Comparison of ENCODE assay signal across 8 cellular contexts in genomic region chr5:181248277-181248676, GRCh38. TPM values are rescaled to one million over a fixed set of nuclear protein-coding genes. Genes with fewer than 3 reads are reported as not detected.
A peak's percentile ranks its signal among the peaks of the same experiment; 100 is the strongest.
DNase-seq lines count a peak whose midpoint lies in the region; ATAC-seq, FAIRE-seq and TF ChIP-seq lines count a peak whose summit lies in the region.

No MANE protein-coding gene starts in this region.

- peak overlapping the region; percentile 53 for H3K4me3 ChIP-seq in CD4-positive, CD25-positive, alpha-beta regulatory T cell (ENCODE audit: low read depth, low read length)
- peak overlapping the region; percentile 95 for H3K4me3 ChIP-seq in PC-9
- peak overlapping the region in 1 of 3 experiments; percentile 40 for H3K4me3 ChIP-seq in endothelial cell of umbilical vein (replicated peaks in 1 of 3; ENCODE audit: insufficient read depth in 1 of 3, low read depth in 1 of 3, low read length in 3 of 3)
- peak overlapping the region; percentile 84 for H3K4me3 ChIP-seq in osteoblast (ENCODE audit: insufficient read depth, low read length)

- BruUV-seq in PC-9 (replicated peaks; lab: Mats Ljungman, UMichigan) (no TSS peak), endothelial cell of umbilical vein (replicated peaks; lab: Mats Ljungman, UMichigan) (no TSS peak)

- peak overlapping the region; percentile 22 for H3K9ac ChIP-seq in endothelial cell of umbilical vein (replicated peaks; ENCODE audit: extremely low read depth, insufficient read depth, low read length)

- H3K4me1 Mint-ChIP-seq in CD4-positive, CD25-positive, alpha-beta regulatory T cell, result peaks cover 16 to 78% (median 50%) of the 10 kb centered on the region in 4 donors

- FAIRE-seq in endothelial cell of umbilical vein (lab: Jason Lieb, UNC), result no peak

- H3K4me2 ChIP-seq in PC-9, result peak overlapping the region; percentile 100
- peak overlapping the region; percentile 32 for H3K4me2 ChIP-seq in endothelial cell of umbilical vein (ENCODE audit: insufficient read depth, low read length)
- H3K4me2 ChIP-seq in osteoblast (ENCODE audit: insufficient read depth, low read length), result peak overlapping the region; percentile 80

- no peak overlapping the region for H2AFZ ChIP-seq in PC-9
- no peak overlapping the region for H2AFZ ChIP-seq in endothelial cell of umbilical vein (ENCODE audit: low read depth, low read length)
- H2AFZ ChIP-seq in osteoblast (ENCODE audit: low read length), result no peak overlapping the region

- intact Hi-C loops in PC-9 (cut with micrococcal nuclease; ENCODE audit: unreplicated experiment), result no loop called here
- intact Hi-C loops in endothelial cell of umbilical vein (cut with micrococcal nuclease), result no loop called here

- peaks cover 70% of the 10 kb centered on the region for H3K4me1 ChIP-seq in CD4-positive, CD25-positive, alpha-beta regulatory T cell (ENCODE audit: control insufficient read depth, insufficient read depth, low read length, poor library complexity, severe bottlenecking)
- peaks cover 48% of the 10 kb centered on the region for H3K4me1 ChIP-seq in PC-9 (replicated peaks; ENCODE audit: insufficient read depth)
- peaks cover 29% of the 10 kb centered on the region for H3K4me1 ChIP-seq in endothelial cell of umbilical vein (ENCODE audit: control insufficient read depth, extremely low read depth, insufficient read depth, low read length)
- H3K4me1 ChIP-seq in osteoblast (ENCODE audit: insufficient read depth, low read length), result peaks cover 38% of the 10 kb centered on the region

- dilution Hi-C loops in endothelial cell of umbilical vein (cut with MboI; ENCODE audit: extremely low pct_ligation_motif_present, low sequenced_read_pairs), result no loop called here

- no peaks in the 10 kb centered on the region for H3K9me3 ChIP-seq in CD4-positive, CD25-positive, alpha-beta regulatory T cell (ENCODE audit: control insufficient read depth in 2 of 2, low read length in 2 of 2)
- H3K9me3 ChIP-seq in PC-9 (ENCODE audit: insufficient read depth, low read depth), result no peaks in the 10 kb centered on the region
- no peaks in the 10 kb centered on the region for H3K9me3 ChIP-seq in endothelial cell of umbilical vein (replicated peaks; ENCODE audit: control insufficient read depth, insufficient read depth, low read length)
- no peaks in the 10 kb centered on the region for H3K9me3 ChIP-seq in osteoblast (ENCODE audit: low read depth, low read length)

- POLR2A ChIA-PET in PC-9 (lab: Charles Lee; ENCODE audit: unreplicated experiment) (no interaction called here), endothelial cell of umbilical vein (lab: Charles Lee) (no interaction called here)

- peak overlapping the region; percentile 93 to 99 (median 96) for H3K4me3 Mint-ChIP-seq in CD4-positive, CD25-positive, alpha-beta regulatory T cell

- peaks cover 6% of the 10 kb centered on the region for H3K36me3 ChIP-seq in CD4-positive, CD25-positive, alpha-beta regulatory T cell (ENCODE audit: control insufficient read depth, insufficient read depth, low read length)
- H3K36me3 ChIP-seq in PC-9 (ENCODE audit: low read depth) (peaks cover 23% of the 10 kb centered on the region), endothelial cell of umbilical vein (ENCODE audit: control insufficient read depth in 2 of 2, extremely low read depth in 1 of 2, insufficient read depth in 2 of 2, low read length in 2 of 2) (no peaks in the 10 kb centered on the region), osteoblast (ENCODE audit: insufficient read depth, low read length) (peaks cover 12% of the 10 kb centered on the region)

- peak overlapping the region; percentile 71 to 97 (median 92) for H3K27ac Mint-ChIP-seq in CD4-positive, CD25-positive, alpha-beta regulatory T cell

- no peak for ATAC-seq in CD4-positive, CD25-positive, alpha-beta regulatory T cell (ENCODE audit: low read depth in 2 of 2)
- no peak for ATAC-seq in HG03045 (IDR thresholded peaks at IDR 0.05; ENCODE audit: unreplicated experiment)
- no peak for ATAC-seq in HG02678 (IDR thresholded peaks at IDR 0.05; ENCODE audit: unreplicated experiment)

- H3K9me1 ChIP-seq in endothelial cell of umbilical vein (replicated peaks; ENCODE audit: control insufficient read depth, extremely low read depth, insufficient read depth, low read length), result no peaks in the 10 kb centered on the region

- peaks cover 52% of the 10 kb centered on the region for H4K20me1 ChIP-seq in PC-9 (ENCODE audit: insufficient read depth)
- H4K20me1 ChIP-seq in endothelial cell of umbilical vein (replicated peaks; ENCODE audit: control insufficient read depth, extremely low read depth, insufficient read depth, low read length), result no peaks in the 10 kb centered on the region
- peaks cover 36% of the 10 kb centered on the region for H4K20me1 ChIP-seq in osteoblast (ENCODE audit: insufficient read depth, low read length)

- no peak for TF ChIP-seq POLR2A in endothelial cell of umbilical vein (IDR thresholded peaks at IDR 0.05; ENCODE audit: low read depth, low read length)

- H3K36me3 Mint-ChIP-seq in CD4-positive, CD25-positive, alpha-beta regulatory T cell, result peaks cover 4% of the 10 kb centered on the region

- H3K27me3 Mint-ChIP-seq in CD4-positive, CD25-positive, alpha-beta regulatory T cell, result no peaks in the 10 kb centered on the region

- H3K27ac ChIP-seq in CD4-positive, CD25-positive, alpha-beta regulatory T cell (ENCODE audit: insufficient read depth, low read length, poor library complexity, severe bottlenecking), result peak overlapping the region; percentile 91
- H3K27ac ChIP-seq in PC-9 (0 out of 2 replicates have a peak overlapping the region, but pooled peaks have one; percentile 46), endothelial cell of umbilical vein (ENCODE audit: insufficient read depth, low read depth, low read length) (no peak overlapping the region), osteoblast (ENCODE audit: low read depth, low read length) (peak overlapping the region; percentile 95)

- TF ChIP-seq CTCF in PC-9 (conservative IDR thresholded peaks at IDR 0.05) (no peak), endothelial cell of umbilical vein (IDR thresholded peaks at IDR 0.05; ENCODE audit: extremely low read depth in 1 of 2, insufficient read depth in 1 of 2, low read depth in 1 of 2, low read length in 2 of 2) (no peak), osteoblast (IDR thresholded peaks at IDR 0.05; ENCODE audit: extremely low read depth, low read depth, low read length) (no peak)

- H3K79me2 ChIP-seq in PC-9 (ENCODE audit: low read depth), result peaks cover 86% of the 10 kb centered on the region
- peaks cover 68% of the 10 kb centered on the region for H3K79me2 ChIP-seq in endothelial cell of umbilical vein (ENCODE audit: control insufficient read depth, insufficient read depth, low read length)
- peaks cover 84% of the 10 kb centered on the region for H3K79me2 ChIP-seq in osteoblast (ENCODE audit: insufficient read depth, low read length)

- H3F3A ChIP-seq in PC-9 (ENCODE audit: insufficient read depth, low read depth), result peaks cover 31% of the 10 kb centered on the region

- no peaks in the 10 kb centered on the region for H3K9me3 Mint-ChIP-seq in CD4-positive, CD25-positive, alpha-beta regulatory T cell

- no peaks in the 10 kb centered on the region for H3K9me2 ChIP-seq in PC-9 (ENCODE audit: insufficient read depth)

- CTCF ChIA-PET in PC-9 (lab: Charles Lee) (no interaction called here), endothelial cell of umbilical vein (lab: Charles Lee) (no interaction called here)

- DNase-seq in CD4-positive, CD25-positive, alpha-beta regulatory T cell, result no peak
- DNase-seq in PC-9 (no peak), endothelial cell of umbilical vein (ENCODE audit: low read depth, low spot score) (no peak), osteoblast (ENCODE audit: insufficient read length, low spot score, missing footprints) (no peak)
- DNase-seq in stimulated activated CD4-positive, alpha-beta T cell treated with anti-CD3 and anti-CD28 coated beads, Interleukin-4, amount 100 ng/mL, for 24 hours, result no peak
- no peak for DNase-seq in stimulated activated CD4-positive, alpha-beta T cell treated with anti-CD3 and anti-CD28 coated beads, Interleukin-1b, Interleukin-23, amount 100 ng/mL, for 48 hours

- no peaks in the 10 kb centered on the region for H3K27me3 ChIP-seq in CD4-positive, CD25-positive, alpha-beta regulatory T cell (ENCODE audit: control insufficient read depth, insufficient read depth, low read length)
- H3K27me3 ChIP-seq in PC-9 (ENCODE audit: insufficient read depth, low read depth), result no peaks in the 10 kb centered on the region
- no peaks in the 10 kb centered on the region for H3K27me3 ChIP-seq in endothelial cell of umbilical vein (ENCODE audit: control insufficient read depth in 2 of 2, insufficient read depth in 2 of 2, low read length in 2 of 2)
- no peaks in the 10 kb centered on the region for H3K27me3 ChIP-seq in osteoblast (ENCODE audit: insufficient read depth, low read length)

RNA-seq across cellular contexts. Expression of gene RACK1, which starts 4.6 kb away (rescaled TPM):
- 1,838 TPM for total RNA-seq in CD4-positive, CD25-positive, alpha-beta regulatory T cell
- 1,000 to 10,000 TPM; 2,227 to 2,760 (median 2,470) TPM for polyA plus RNA-seq in CD4-positive, CD25-positive, alpha-beta regulatory T cell
- 2,373 and 2,766 TPM in 2 replicates for total RNA-seq in PC-9 (2021)
- total RNA-seq in endothelial cell of umbilical vein, result 1,910 and 2,029 TPM in 2 replicates
- 5,629 and 5,870 TPM in 2 replicates for polyA plus RNA-seq in endothelial cell of umbilical vein
- polyA plus RNA-seq in endothelial cell of umbilical vein (2011; cell fraction: cytosol; rRNA removed), result 4,930 and 4,995 TPM in 2 replicates
- polyA plus RNA-seq in endothelial cell of umbilical vein (2011; cell fraction: nucleus; rRNA removed), result 1,740 and 2,124 TPM in 2 replicates
- polyA plus RNA-seq in endothelial cell of umbilical vein (2012), result 2,716 and 3,479 TPM in 2 replicates
- polyA minus RNA-seq in endothelial cell of umbilical vein, result 6,064 and 6,714 TPM in 2 replicates
- polyA minus RNA-seq in endothelial cell of umbilical vein (2011; cell fraction: cytosol; rRNA and poly(A)+ RNA removed), result 3,380 TPM
- 806 and 884 TPM in 2 replicates for polyA minus RNA-seq in endothelial cell of umbilical vein (2011; cell fraction: nucleus; rRNA and poly(A)+ RNA removed)
- 3,800 and 4,007 TPM in 2 replicates for total RNA-seq in osteoblast

RNA-seq across cellular contexts. Expression of gene TRIM52, which starts 12.7 kb away (rescaled TPM):
- 40.3 TPM for total RNA-seq in CD4-positive, CD25-positive, alpha-beta regulatory T cell
- 10 to 100 TPM; 28.0 to 39.9 (median 35.0) TPM for polyA plus RNA-seq in CD4-positive, CD25-positive, alpha-beta regulatory T cell
- total RNA-seq in PC-9 (2021) (15.2 and 15.7 TPM in 2 replicates), endothelial cell of umbilical vein (9.6 and 10.1 TPM in 2 replicates), osteoblast (6.8 and 7.2 TPM in 2 replicates)
- polyA plus RNA-seq in endothelial cell of umbilical vein, result 5.1 and 5.6 TPM in 2 replicates
- polyA plus RNA-seq in endothelial cell of umbilical vein (2011; cell fraction: cytosol; rRNA removed), result 8.2 TPM in 2 replicates
- polyA plus RNA-seq in endothelial cell of umbilical vein (2011; cell fraction: nucleus; rRNA removed), result 22.3 and 28.1 TPM in 2 replicates
- 8.0 and 9.2 TPM in 2 replicates for polyA plus RNA-seq in endothelial cell of umbilical vein (2012)
- polyA minus RNA-seq in endothelial cell of umbilical vein, result 11.7 and 16.5 TPM in 2 replicates
- 5.4 TPM for polyA minus RNA-seq in endothelial cell of umbilical vein (2011; cell fraction: cytosol; rRNA and poly(A)+ RNA removed)
- 9.5 and 12.4 TPM in 2 replicates for polyA minus RNA-seq in endothelial cell of umbilical vein (2011; cell fraction: nucleus; rRNA and poly(A)+ RNA removed)

RNA-seq across cellular contexts. Expression of gene TRIM41, which starts 25.2 kb away (rescaled TPM):
- 40.8 TPM for total RNA-seq in CD4-positive, CD25-positive, alpha-beta regulatory T cell
- 1 to 10 TPM in 2 of 4 donors, under 1 TPM in 2; 0.67 to 1.6 (median 0.87) TPM for polyA plus RNA-seq in CD4-positive, CD25-positive, alpha-beta regulatory T cell
- total RNA-seq in PC-9 (2021) (57.6 and 66.0 TPM in 2 replicates), endothelial cell of umbilical vein (17.3 and 19.9 TPM in 2 replicates), osteoblast (12.4 and 15.9 TPM in 2 replicates)
- polyA plus RNA-seq in endothelial cell of umbilical vein, result 11.2 and 12.8 TPM in 2 replicates
- 8.7 and 10.4 TPM in 2 replicates for polyA plus RNA-seq in endothelial cell of umbilical vein (2011; cell fraction: cytosol; rRNA removed)
- polyA plus RNA-seq in endothelial cell of umbilical vein (2011; cell fraction: nucleus; rRNA removed), result 48.8 and 57.0 TPM in 2 replicates
- 13.2 and 13.7 TPM in 2 replicates for polyA plus RNA-seq in endothelial cell of umbilical vein (2012)
- 6.9 and 7.1 TPM in 2 replicates for polyA minus RNA-seq in endothelial cell of umbilical vein
- polyA minus RNA-seq in endothelial cell of umbilical vein (2011; cell fraction: cytosol; rRNA and poly(A)+ RNA removed), result 14.7 TPM
- polyA minus RNA-seq in endothelial cell of umbilical vein (2011; cell fraction: nucleus; rRNA and poly(A)+ RNA removed), result 9.8 and 11.1 TPM in 2 replicates

RNA-seq across cellular contexts. Expression of gene TRIM7, which starts 43.3 kb away (rescaled TPM):
- 0.72 TPM for total RNA-seq in CD4-positive, CD25-positive, alpha-beta regulatory T cell
- polyA plus RNA-seq in CD4-positive, CD25-positive, alpha-beta regulatory T cell, result under 1 TPM in 2 of 4 donors, not detected in 2; 0.16 to 0.47 TPM
- total RNA-seq in PC-9 (2021), result 9.2 and 10.4 TPM in 2 replicates
- total RNA-seq in endothelial cell of umbilical vein, result 3.4 and 4.1 TPM in 2 replicates
- 2.2 and 2.7 TPM in 2 replicates for polyA plus RNA-seq in endothelial cell of umbilical vein
- polyA plus RNA-seq in endothelial cell of umbilical vein (2011; cell fraction: cytosol; rRNA removed), result 2.2 and 2.6 TPM in 2 replicates
- polyA plus RNA-seq in endothelial cell of umbilical vein (2011; cell fraction: nucleus; rRNA removed), result 1.7 TPM in 2 replicates
- polyA plus RNA-seq in endothelial cell of umbilical vein (2012), result 3.2 and 8.7 TPM in 2 replicates
- 0.47 and 0.73 TPM in 2 replicates for polyA minus RNA-seq in endothelial cell of umbilical vein
- polyA minus RNA-seq in endothelial cell of umbilical vein (2011; cell fraction: cytosol; rRNA and poly(A)+ RNA removed), result 14.8 TPM
- polyA minus RNA-seq in endothelial cell of umbilical vein (2011; cell fraction: nucleus; rRNA and poly(A)+ RNA removed), result 0.58 and 0.77 TPM in 2 replicates
- total RNA-seq in osteoblast, result 0.29 and 0.72 TPM in 2 replicates

Comparison
In these comparisons a context has a peak if more than half of its experiments do, and no peak if none do; other contexts are left out.
1. H3K4me2 ChIP-seq: peak in every context shown above with its lines; median percentile 100 in PC-9; 80 in osteoblast; 32 in endothelial cell of umbilical vein.